In the genomic region with DNA sequence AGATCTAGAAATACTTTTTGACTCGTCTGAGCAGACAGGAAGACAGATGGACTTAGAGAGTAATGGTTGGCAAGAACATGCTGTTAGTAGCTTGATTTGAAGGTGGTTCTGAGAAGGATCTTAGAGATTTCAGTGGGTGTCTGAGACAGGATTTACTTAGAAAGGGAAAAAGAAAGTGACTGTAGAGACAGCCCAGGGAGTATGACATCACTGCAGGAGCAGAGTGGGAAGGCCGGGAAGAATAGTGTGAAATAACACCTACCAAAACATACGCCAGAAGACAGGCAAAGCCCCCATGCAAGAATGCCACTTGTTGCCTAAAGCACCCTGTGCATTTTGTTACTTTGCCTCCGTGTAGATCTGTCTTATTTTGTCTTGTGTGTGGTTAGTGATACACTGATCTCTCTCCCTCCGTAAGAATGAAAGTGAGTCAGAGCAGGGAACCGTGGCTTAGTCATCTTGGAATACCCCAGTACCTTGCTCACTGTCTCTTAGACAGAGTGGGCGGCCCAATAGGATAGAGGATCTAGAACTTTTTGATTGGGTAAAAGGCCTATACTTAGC, we compare ENCODE assay signal across 8 cellular contexts.
DNase-seq lines count a peak whose midpoint lies in the region; ATAC-seq and TF ChIP-seq lines count a peak whose summit lies in the region.

No MANE protein-coding gene starts in this region.

- POLR2A ChIA-PET in GM10248 (lab: Yijun Ruan, JAX): no interaction called here

- intact Hi-C loops in left ventricle myocardium superior (cut with micrococcal nuclease): no loop called here
- intact Hi-C loops in spleen (cut with DNase I; ENCODE audit: low total_unique reads): no loop called here
- intact Hi-C loops in posterior vena cava (cut with DNase I): loop anchor here in 1 of 2 donors (5.0 kb wide), 1 partner anchor 396 kb away; no protein-coding TSS in a partner anchor

- no peaks in the 10 kb centered on the region for H3K4me1 ChIP-seq in spleen

- H3K4me3 ChIP-seq in spleen: peak overlapping the region in 2 of 8 donors; percentile 22 to 48

- peak; percentile 93 for ATAC-seq in left ventricle myocardium superior
- ATAC-seq in GM19467 (IDR thresholded peaks at IDR 0.05; ENCODE audit: unreplicated experiment): no peak

- no peaks in the 10 kb centered on the region for H3K36me3 ChIP-seq in spleen

- H3K27me3 ChIP-seq in spleen (replicated peaks in 1 of 7): no peaks in the 10 kb centered on the region

- TF ChIP-seq CTCF in GM10248 (IDR thresholded peaks at IDR 0.05; ENCODE audit: control extremely low read depth, extremely low read depth, low read depth, missing control alignments): no peak
- no peak for TF ChIP-seq CTCF in spleen (IDR thresholded peaks at IDR 0.05 in 8 of 11, conservative IDR thresholded peaks at IDR 0.05 in 3 of 11)

- 52 to 79% (median 64%) methylated on average over 7 of the region's 7 CpGs for WGBS in spleen, 5 donors

- CTCF ChIA-PET in GM10248 (lab: Yijun Ruan, JAX): interaction anchor here (1.3 kb wide), 1 partner anchor 9 kb away, joined by 4 read pairs; no protein-coding TSS in a partner anchor

- H3K9me3 ChIP-seq in spleen: no peaks in the 10 kb centered on the region

- DNase-seq in GM10248 (ENCODE audit: extremely low spot score) (peak; percentile 35), HK-2 (ENCODE audit: unreplicated experiment) (peak; percentile 67), left ventricle myocardium superior (no peak), spleen (no peak), posterior vena cava (ENCODE audit: low spot score) (no peak), NCI-H1436 treated with DMSO at 0.1 percent for 48 hours (lab: John Stamatoyannopoulos, UW) (no peak)
- DNase-seq in activated T-helper 9 cell treated with anti-CD3 and anti-CD28 coated beads, Interleukin-2, amount 50 U/mL, for 16 hours (ENCODE audit: low read depth): peak; percentile 43

- no peak for TF ChIP-seq POLR2A in spleen (IDR thresholded peaks at IDR 0.05)

- H3K27ac ChIP-seq in spleen: peak overlapping the region in 7 of 8 donors; percentile 3 to 53 (median 23)

Comparison
In these comparisons a context has a peak if more than half of its experiments do, and no peak if none do; other contexts are left out.
1. DNase-seq: peak in GM10248 (single experiment), HK-2 (single experiment) and activated T-helper 9 cell treated with anti-CD3 and anti-CD28 coated beads, Interleukin-2, amount 50 U/mL, for 16 hours (single experiment); none in left ventricle myocardium superior (single experiment), spleen (single experiment), posterior vena cava (single experiment) and NCI-H1436 treated with DMSO at 0.1 percent for 48 hours (single experiment).